ENCODE assay signal across 8 cellular contexts in genomic region chr3:141913150-141913811, GRCh38. TPM values are rescaled to one million over a fixed set of nuclear protein-coding genes. Genes with fewer than 3 reads are reported as not detected.
DNase-seq lines count a peak whose midpoint lies in the region; ATAC-seq, FAIRE-seq and TF ChIP-seq lines count a peak whose summit lies in the region.

No MANE protein-coding gene starts in this region.

- no TSS peak for BruUV-seq in mammary epithelial cell (replicated peaks; lab: Mats Ljungman, UMichigan)

- DNase-seq in AG20443 (ENCODE audit: low spot score) = peak; percentile 68
- DNase-seq in GM18507 (ENCODE audit: extremely low spot score, insufficient read length, low read depth) = peak; percentile 35
- peak; percentile 28 for DNase-seq in LNCaP clone FGC (ENCODE audit: low read depth)
- DNase-seq in SKM-1 treated with dmso at 0.1 percent for 144 hours (lab: John Stamatoyannopoulos, UW; ENCODE audit: unreplicated experiment) = peak; percentile 48
- peak; percentile 42 for DNase-seq in mammary epithelial cell
- peak; percentile 62 for DNase-seq in left kidney (ENCODE audit: low read depth, low spot score)
- DNase-seq in stomach = no peak

- no peak overlapping the region for H3K9ac ChIP-seq in mammary epithelial cell (ENCODE audit: insufficient read depth, low read length)

- intact Hi-C loops in mammary epithelial cell (cut with micrococcal nuclease) = loop anchor here (1.0 to 10.0 kb wide), 5 partner anchors 36 to 448 kb away; partner anchors contain the start of genes ATP1B3 and RNF7
- intact Hi-C loops in stomach (cut with DNase I; ENCODE audit: low total_unique reads) = loop anchor here (10.0 kb wide), 1 partner anchor 178 kb away; the partner anchor contains the start of gene RNF7

- FAIRE-seq in GM18507 (lab: Jason Lieb, UNC) = peak; percentile 74

- H3K79me2 ChIP-seq in mammary epithelial cell (ENCODE audit: insufficient read depth, low read length) = peaks cover 30% of the 10 kb centered on the region

- H3K27ac ChIP-seq in mammary epithelial cell (ENCODE audit: insufficient read depth, low read depth, low read length) (no peak overlapping the region), stomach (no peak overlapping the region)

- H3K36me3 ChIP-seq in mammary epithelial cell (ENCODE audit: insufficient read depth, low read length) (peaks cover 40% of the 10 kb centered on the region), stomach (peaks cover 10 to 75% (median 42%) of the 10 kb centered on the region in 4 donors)

- TF ChIP-seq CTCF in LNCaP clone FGC (IDR thresholded peaks at IDR 0.05; ENCODE audit: control insufficient read depth, extremely low read depth, insufficient read depth) (peak; percentile 59), mammary epithelial cell (conservative IDR thresholded peaks at IDR 0.05 in 1 of 2, IDR thresholded peaks at IDR 0.05 in 1 of 2; ENCODE audit: extremely low read depth in 1 of 2, insufficient read depth in 1 of 2, low read depth in 1 of 2, low read length in 2 of 2) (peak; percentile 68 to 69), stomach (IDR thresholded peaks at IDR 0.05) (peak in 5 of 7 experiments; percentile 29 to 57 (median 51))

- no peak overlapping the region for H2AFZ ChIP-seq in mammary epithelial cell (ENCODE audit: low read depth, low read length)

- no peak for TF ChIP-seq POLR2A in stomach (IDR thresholded peaks at IDR 0.05)

- no peak for ATAC-seq in HG03571 (IDR thresholded peaks at IDR 0.05; ENCODE audit: unreplicated experiment)

- H4K20me1 ChIP-seq in mammary epithelial cell (ENCODE audit: insufficient read depth, low read length) = no peaks in the 10 kb centered on the region

- 83% methylated on average over 1 of the region's 1 CpG for WGBS in mammary epithelial cell (ENCODE audit: low coverage, missing lambda C conversion rate)
- WGBS in stomach, 5 donors = 17 to 41% (median 24%) methylated on average over 1 of the region's 1 CpG

- H3K27me3 ChIP-seq in mammary epithelial cell (ENCODE audit: insufficient read depth, low read length) (no peaks in the 10 kb centered on the region), stomach (no peaks in the 10 kb centered on the region)

- H3K4me1 ChIP-seq in mammary epithelial cell (ENCODE audit: insufficient read depth, low read length) (no peaks in the 10 kb centered on the region), stomach (no peaks in the 10 kb centered on the region)

- dilution Hi-C loops in mammary epithelial cell (cut with HindIII; ENCODE audit: low sequenced_read_pairs) = no loop called here

- H3K4me2 ChIP-seq in mammary epithelial cell (ENCODE audit: insufficient read depth, low read depth, low read length) = no peak overlapping the region

- CTCF ChIA-PET in mammary epithelial cell (lab: Charles Lee; ENCODE audit: low non-redundant PET) = interaction anchor here (0.6 kb wide), 2 partner anchors 35 to 459 kb away, joined by 3 to 5 read pairs; no protein-coding TSS in a partner anchor

- TF ChIP-seq EP300 in stomach (IDR thresholded peaks at IDR 0.05) = no peak

- H3K4me3 ChIP-seq in LNCaP clone FGC (ENCODE audit: low read depth, low read length) (no peak overlapping the region), mammary epithelial cell (replicated peaks in 1 of 3; ENCODE audit: insufficient read depth in 1 of 3, low read depth in 2 of 3, low read length in 3 of 3) (no peak overlapping the region), stomach (no peak overlapping the region)

- H3K9me3 ChIP-seq in mammary epithelial cell (replicated peaks; ENCODE audit: insufficient read depth, low read length) (no peaks in the 10 kb centered on the region), stomach (no peaks in the 10 kb centered on the region)

- in situ Hi-C loops in mammary epithelial cell (cut with MboI; ENCODE audit: low sequenced_read_pairs in 2 of 2) = loop anchor here in 1 of 2 donors (25.0 kb wide), 1 partner anchor 301 kb away; no protein-coding TSS in a partner anchor

RNA-seq across cellular contexts. Expression of gene ATP1B3, which starts 36.8 kb away (rescaled TPM):
- total RNA-seq in mammary epithelial cell (100 to 1,000 TPM in 1 of 2 donors, 10 to 100 TPM in 1; 64.8 to 159 TPM), stomach (10 to 100 TPM; 19.6 to 98.2 (median 58.9) TPM)
- polyA plus RNA-seq in mammary epithelial cell (245 TPM), stomach (100 to 1,000 TPM in 1 of 3 donors, 10 to 100 TPM in 2; 19.7 to 122 (median 36.0) TPM)
- polyA minus RNA-seq in mammary epithelial cell = 327 TPM
